8 cellular contexts compared by ENCODE assay signal in genomic region chr20:5884465-5885335, GRCh38. TPM values are rescaled to one million over a fixed set of nuclear protein-coding genes. Genes with fewer than 3 reads are reported as not detected.
"Had no signal": no experiment of that assay in that cellular context is flagged by ENCODE, and none has a peak within 500 bp of the region (broad histone marks: within the 10 kb centered on the region; RNA-seq: fewer than 3 reads in every experiment).

No MANE protein-coding gene starts in this region.

- H3K4me3 ChIP-seq: GM23338, K562 had no signal

- FAIRE-seq: H1, H54, K562 had no signal

- H3K4me2 ChIP-seq: GM23338 had no signal

- DNase-seq: H9, HCEC 1CT, IMR-90 had no signal

- ATAC-seq: GM23338, K562 had no signal

- H3K27ac ChIP-seq: HL-60 had no signal

- H2AFZ ChIP-seq: GM23338 had no signal

RNA-seq across cellular contexts. Expression of gene CHGB, which starts 26.6 kb away (rescaled TPM):
- total RNA-seq: K562 had no signal
